Comparison of ENCODE assay signal across 21 cellular contexts in the genomic region with DNA sequence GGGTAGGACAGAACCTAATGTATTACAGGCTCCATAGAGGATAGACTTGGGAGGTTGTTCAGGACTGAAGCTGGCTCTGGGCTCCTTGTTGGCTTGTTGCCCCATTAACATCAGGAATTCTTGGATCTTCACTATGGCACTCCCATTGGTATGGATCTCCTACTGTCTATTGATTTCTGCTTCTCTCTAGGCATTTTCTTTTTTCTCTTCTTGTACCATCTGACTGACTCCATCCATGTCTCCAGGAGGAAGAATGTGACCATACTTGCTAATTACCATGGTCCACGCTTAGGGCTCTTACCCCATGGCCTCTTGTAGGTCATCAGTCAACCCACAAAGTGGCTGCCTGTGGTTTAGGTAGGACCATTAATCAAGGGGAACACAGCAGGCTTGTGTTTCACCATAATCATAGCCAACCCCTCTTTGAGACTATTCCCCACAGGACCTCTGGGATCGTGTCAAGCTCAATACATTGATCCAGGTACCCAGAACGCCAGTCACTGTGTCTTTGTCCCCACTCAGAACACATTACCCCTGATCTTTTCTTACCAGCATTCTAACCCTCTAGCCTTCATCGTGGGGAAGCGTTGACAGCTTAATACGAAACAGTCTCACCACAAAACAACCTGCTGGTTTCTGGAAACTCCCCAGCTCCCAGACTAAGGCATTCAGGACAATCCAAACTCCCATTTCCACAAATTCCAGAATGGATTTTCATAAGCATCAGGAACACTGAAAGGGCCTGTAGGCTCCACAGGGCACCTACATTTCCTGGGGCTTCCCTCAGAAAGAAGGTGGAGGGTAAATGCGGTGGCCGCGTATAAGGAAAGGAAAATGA.
DNase-seq lines count a peak whose midpoint lies in the region; ATAC-seq, FAIRE-seq and TF ChIP-seq lines count a peak whose summit lies in the region.
"Had no signal": no experiment of that assay in that cellular context is flagged by ENCODE, and none has a peak within 500 bp of the region (broad histone marks: within the 10 kb centered on the region; RNA-seq: fewer than 3 reads in every experiment).

No MANE protein-coding gene starts in this region.

- H3K4me3 ChIP-seq in right atrium auricular region (no peak overlapping the region), gastrocnemius medialis (no peak overlapping the region)

- intact Hi-C loops in left cardiac atrium (cut with DNase I) (no loop called here), gastrocnemius medialis (cut with DNase I; ENCODE audit: low total_unique reads) (loop anchor here (5.0 kb wide), 1 partner anchor 1341 kb away; no protein-coding TSS in a partner anchor)
- intact Hi-C loops in CD4-positive, alpha-beta T cell (cut with DNase I, micrococcal nuclease), result no loop called here

- in situ Hi-C loops in gastrocnemius medialis (cut with MboI; ENCODE audit: low sequenced_read_pairs in 4 of 4), result loop anchor here in 1 of 4 donors (10.0 kb wide), 1 partner anchor 78 kb away; no protein-coding TSS in a partner anchor

- H3K4me1 ChIP-seq in right atrium auricular region (peaks cover 0 to 12% of the 10 kb centered on the region in 2 donors), gastrocnemius medialis (peaks cover 45 to 46% of the 10 kb centered on the region in 2 donors)

- H3K36me3 Mint-ChIP-seq in CD4-positive, alpha-beta T cell (ENCODE audit: low read depth), result no peaks in the 10 kb centered on the region
- no peaks in the 10 kb centered on the region for H3K36me3 Mint-ChIP-seq in activated naive CD4-positive, alpha-beta T cell treated with anti-CD3 and anti-CD28 coated beads, Interleukin-2, amount 10 ng/mL, durations not matched to agents 7 days and 5 days

- no peaks in the 10 kb centered on the region for H3K9me3 ChIP-seq in right atrium auricular region
- H3K9me3 ChIP-seq in gastrocnemius medialis, result no peaks in the 10 kb centered on the region
- no peaks in the 10 kb centered on the region for H3K9me3 ChIP-seq in CD4-positive, alpha-beta T cell (ENCODE audit: control insufficient read depth, low read length)

- H3K27ac Mint-ChIP-seq in CD4-positive, alpha-beta T cell, result no peak overlapping the region
- H3K27ac Mint-ChIP-seq in activated naive CD4-positive, alpha-beta T cell treated with anti-CD3 and anti-CD28 coated beads, Interleukin-2, amount 10 ng/mL, durations not matched to agents 7 days and 5 days, result no peak overlapping the region

- H3K27me3 ChIP-seq in right atrium auricular region (no peaks in the 10 kb centered on the region), gastrocnemius medialis (no peaks in the 10 kb centered on the region)
- H3K27me3 ChIP-seq in CD4-positive, alpha-beta T cell (ENCODE audit: control insufficient read depth, insufficient read depth, low read length), result no peaks in the 10 kb centered on the region

- H3K9me3 Mint-ChIP-seq in CD4-positive, alpha-beta T cell, result peaks cover 2% of the 10 kb centered on the region
- no peaks in the 10 kb centered on the region for H3K9me3 Mint-ChIP-seq in activated naive CD4-positive, alpha-beta T cell treated with anti-CD3 and anti-CD28 coated beads, Interleukin-2, amount 10 ng/mL, durations not matched to agents 7 days and 5 days

- no peaks in the 10 kb centered on the region for H3K4me1 Mint-ChIP-seq in CD4-positive, alpha-beta T cell (ENCODE audit: low read depth)
- no peaks in the 10 kb centered on the region for H3K4me1 Mint-ChIP-seq in activated naive CD4-positive, alpha-beta T cell treated with anti-CD3 and anti-CD28 coated beads, Interleukin-2, amount 10 ng/mL, durations not matched to agents 7 days and 5 days

- H3K27ac ChIP-seq in right atrium auricular region (peak overlapping the region; percentile 70 to 82), gastrocnemius medialis (peak overlapping the region; percentile 88 to 95 (median 92))
- H3K27ac ChIP-seq in CD4-positive, alpha-beta T cell (ENCODE audit: low read depth, low read length), result no peak overlapping the region
- H3K27ac ChIP-seq: C4-2B had no signal

- no peaks in the 10 kb centered on the region for H3K36me3 ChIP-seq in right atrium auricular region
- H3K36me3 ChIP-seq in gastrocnemius medialis, result no peaks in the 10 kb centered on the region

- FAIRE-seq in RCC 7860 (lab: Jason Lieb, UNC), result no peak
- FAIRE-seq: islet of Langerhans, urothelium cell line had no signal

- no peaks in the 10 kb centered on the region for H3K27me3 Mint-ChIP-seq in CD4-positive, alpha-beta T cell
- no peaks in the 10 kb centered on the region for H3K27me3 Mint-ChIP-seq in activated naive CD4-positive, alpha-beta T cell treated with anti-CD3 and anti-CD28 coated beads, Interleukin-2, amount 10 ng/mL, durations not matched to agents 7 days and 5 days

- no peak for TF ChIP-seq POLR2A in gastrocnemius medialis (IDR thresholded peaks at IDR 0.05)

- CTCF ChIA-PET in CD4-positive, alpha-beta T cell (lab: Charles Lee), result no interaction called here
- CTCF ChIA-PET in activated naive CD4-positive, alpha-beta T cell treated with anti-CD3 and anti-CD28 coated beads, Interleukin-2, amount 10 ng/mL, durations not matched to agents 7 days and 5 days (lab: Charles Lee), result no interaction called here

- no peak for DNase-seq in right atrium auricular region (ENCODE audit: low spot score)
- DNase-seq in left cardiac atrium, result no peak
- DNase-seq in glomerular visceral epithelial cell (ENCODE audit: extremely low spot score), result peak; percentile 59
- no peak for DNase-seq in gastrocnemius medialis
- no peak for DNase-seq in CD4-positive, alpha-beta T cell
- no peak for DNase-seq in activated naive CD4-positive, alpha-beta T cell treated with anti-CD3 and anti-CD28 coated beads, Interleukin-2, amount 10 ng/mL, durations not matched to agents 7 days and 5 days
- no peak for DNase-seq in RCC 7860 (ENCODE audit: low spot score)
- no peak for DNase-seq in mesenteric fat pad (ENCODE audit: low spot score)
- DNase-seq: ACHN; activated CD4-positive, alpha-beta T cell treated with anti-CD3 and anti-CD28 coated beads, Interleukin-2, amount 50 U/mL, for 1 hour; activated CD8-positive, alpha-beta memory T cell treated with anti-CD3 and anti-CD28 coated beads, Interleukin-2, amount 50 U/mL, for 4 hours; effector CD8-positive, alpha-beta T cell; GDM1; H9; hippocampal formation; NCI-H1436 treated with DMSO at 0.1 percent for 48 hours; NCI-H526 treated with DMSO at 0.1 percent for 48 hours had no signal

- POLR2A ChIA-PET in CD4-positive, alpha-beta T cell (lab: Charles Lee), result no interaction called here

- ATAC-seq in left cardiac atrium (no peak), gastrocnemius medialis (no peak)
- ATAC-seq in CD4-positive, alpha-beta T cell (ENCODE audit: poor library complexity), result no peak

- no peak overlapping the region for H3K4me3 Mint-ChIP-seq in CD4-positive, alpha-beta T cell
- no peak overlapping the region for H3K4me3 Mint-ChIP-seq in activated naive CD4-positive, alpha-beta T cell treated with anti-CD3 and anti-CD28 coated beads, Interleukin-2, amount 10 ng/mL, durations not matched to agents 7 days and 5 days
- H3K4me3 Mint-ChIP-seq: H9, nephron had no signal

- TF ChIP-seq CTCF in right atrium auricular region (IDR thresholded peaks at IDR 0.05) (no peak), gastrocnemius medialis (IDR thresholded peaks at IDR 0.05 in 4 of 5, conservative IDR thresholded peaks at IDR 0.05 in 1 of 5) (no peak)
- TF ChIP-seq CTCF in CD4-positive, alpha-beta T cell (IDR thresholded peaks at IDR 0.05), result no peak
